In the genomic region with DNA sequence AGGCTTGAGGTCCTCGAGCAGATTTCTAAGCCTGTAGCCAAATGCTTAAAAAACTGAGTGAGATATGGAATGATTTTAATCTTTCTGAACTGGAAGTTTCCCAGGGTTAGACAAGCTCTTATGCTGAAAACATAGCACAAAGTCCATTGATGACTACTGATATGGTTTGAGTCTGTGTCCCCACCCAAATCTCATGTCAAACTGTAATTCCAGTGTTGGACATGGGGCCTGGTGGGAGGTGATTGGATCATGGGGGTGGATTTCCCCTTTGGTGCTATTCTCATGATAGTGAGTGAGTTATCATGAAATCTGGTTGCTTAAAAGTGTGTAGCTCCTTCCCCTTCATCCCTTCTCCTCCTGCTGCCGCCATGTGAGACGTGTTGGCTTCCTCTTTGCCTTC, we compare ENCODE assay signal across 16 cellular contexts.
A peak's percentile ranks its signal among the peaks of the same experiment; 100 is the strongest.
DNase-seq lines count a peak whose midpoint lies in the region; ATAC-seq and TF ChIP-seq lines count a peak whose summit lies in the region.
"Had no signal": no experiment of that assay in that cellular context is flagged by ENCODE, and none has a peak within 500 bp of the region (broad histone marks: within the 10 kb centered on the region; RNA-seq: fewer than 3 reads in every experiment).

No MANE protein-coding gene starts in this region.

- no peak overlapping the region for H3K4me3 ChIP-seq in IMR-90 (ENCODE audit: insufficient read depth, low read depth, low read length)
- no peak overlapping the region for H3K4me3 ChIP-seq in Panc1 (ENCODE audit: low read depth in 2 of 2, low read length in 2 of 2)
- H3K4me3 ChIP-seq: BLaER1 treated with 17β-estradiol and CSF1 and Interleukin-3, amounts not matched to agents 10 nM and 100 nM; GM12878 had no signal

- TF ChIP-seq RAD21 in IMR-90 (IDR thresholded peaks at IDR 0.05; ENCODE audit: low read length) = no peak

- H2AFZ ChIP-seq in IMR-90 (replicated peaks; ENCODE audit: low read length, poor library complexity) = no peak overlapping the region

- ATAC-seq in IMR-90 (ENCODE audit: low read depth) = no peak
- no peak for ATAC-seq in Panc1
- ATAC-seq: CD8-positive, alpha-beta T cell; GM12878 had no signal

- CTCF ChIA-PET in IMR-90 (lab: Yijun Ruan, JAX) (no interaction called here), Panc1 (lab: Charles Lee) (no interaction called here)

- peaks cover 35% of the 10 kb centered on the region for H3K4me1 Mint-ChIP-seq in nephron
- H3K4me1 Mint-ChIP-seq: B cell had no signal

- TF ChIP-seq POLR2A in IMR-90 (IDR thresholded peaks at IDR 0.05; ENCODE audit: low read depth, low read length) = no peak

- POLR2A ChIA-PET in IMR-90 (lab: Charles Lee; ENCODE audit: unreplicated experiment) = interaction anchor here (0.5 kb wide), 1 partner anchor 29 kb away, joined by 4 read pairs; no protein-coding TSS in a partner anchor
- POLR2A ChIA-PET in Panc1 (lab: Charles Lee) = no interaction called here

- H4K91ac ChIP-seq in IMR-90 (ENCODE audit: insufficient read depth, low read depth, low read length) = no peak overlapping the region

- BruUV-seq in IMR-90 (replicated peaks; lab: Mats Ljungman, UMichigan) (no TSS peak), Panc1 (replicated peaks; lab: Mats Ljungman, UMichigan) (no TSS peak)

- no peak overlapping the region for H3K18ac ChIP-seq in IMR-90 (ENCODE audit: low read depth, low read length)

- no peak overlapping the region for H3K4me3 Mint-ChIP-seq in nephron
- H3K4me3 Mint-ChIP-seq: B cell; CD4-positive, alpha-beta T cell; CD8-positive, alpha-beta T cell had no signal

- H4K20me1 ChIP-seq in IMR-90 (ENCODE audit: insufficient read depth, low read length) = no peaks in the 10 kb centered on the region
- H4K20me1 ChIP-seq: BLaER1 treated with 17β-estradiol and CSF1 and Interleukin-3, amounts not matched to agents 10 nM and 100 nM had no signal

- no peak overlapping the region for H4K8ac ChIP-seq in IMR-90 (ENCODE audit: low read depth in 2 of 2, low read length in 2 of 2)

- H3K36me3 Mint-ChIP-seq in nephron (ENCODE audit: low read depth) = no peaks in the 10 kb centered on the region
- H3K36me3 Mint-ChIP-seq: CD8-positive, alpha-beta T cell had no signal

- H3K9ac ChIP-seq in IMR-90 (ENCODE audit: low read depth, low read length) = no peak overlapping the region
- H3K9ac ChIP-seq: BLaER1 treated with 17β-estradiol and CSF1 and Interleukin-3, amounts not matched to agents 10 nM and 100 nM had no signal

- intact Hi-C loops in IMR-90 (cut with micrococcal nuclease) = no loop called here
- intact Hi-C loops in Panc1 (cut with micrococcal nuclease; ENCODE audit: unreplicated experiment) = no loop called here

- H3K4me2 ChIP-seq in IMR-90 (ENCODE audit: low read depth, low read length) = no peak overlapping the region
- H3K4me2 ChIP-seq: BLaER1 treated with 17β-estradiol and CSF1 and Interleukin-3, amounts not matched to agents 10 nM and 100 nM had no signal

- no peak overlapping the region for H3K56ac ChIP-seq in IMR-90 (ENCODE audit: extremely low read depth, insufficient read depth, low read length)

- no peaks in the 10 kb centered on the region for H3K9me1 ChIP-seq in IMR-90 (ENCODE audit: insufficient read depth, low read length)

- H2AK5ac ChIP-seq in IMR-90 (ENCODE audit: low read depth, low read length) = no peak overlapping the region

- no peaks in the 10 kb centered on the region for H3K27me3 Mint-ChIP-seq in nephron (ENCODE audit: low read depth)
- H3K27me3 Mint-ChIP-seq: B cell; CD4-positive, alpha-beta T cell had no signal

- in situ Hi-C loops in IMR-90 (cut with MboI; ENCODE audit: low sequenced_read_pairs) (no loop called here), Panc1 (cut with HindIII; ENCODE audit: low pct_unique_long_range_greater_than_20kb, low sequenced_read_pairs) (no loop called here), ACHN (cut with HindIII; ENCODE audit: low pct_ligation_motif_present, low pct_unique_long_range_greater_than_20kb, low sequenced_read_pairs) (no loop called here)

- no peak overlapping the region for H2BK120ac ChIP-seq in IMR-90 (ENCODE audit: low read depth, low read length)

- no peaks in the 10 kb centered on the region for H3K36me3 ChIP-seq in IMR-90 (ENCODE audit: control insufficient read depth, insufficient read depth, low read length)
- no peaks in the 10 kb centered on the region for H3K36me3 ChIP-seq in Panc1 (ENCODE audit: control insufficient read depth, insufficient read depth, low read length)
- H3K36me3 ChIP-seq: BLaER1 treated with 17β-estradiol and CSF1 and Interleukin-3, amounts not matched to agents 10 nM and 100 nM had no signal

- no CpG with 5 or more reads among the region's 3 CpGs for WGBS in IMR-90 (ENCODE audit: extremely low coverage in 2 of 2, insufficient read length in 1 of 2), 2 experiments

- dilution Hi-C loops in IMR-90 (cut with HindIII; ENCODE audit: low sequenced_read_pairs, unreplicated experiment) = no loop called here

- H3K79me1 ChIP-seq in IMR-90 (ENCODE audit: low read depth in 1 of 2, low read length in 2 of 2) = no peaks in the 10 kb centered on the region

- H3K9me3 ChIP-seq in IMR-90 (ENCODE audit: control insufficient read depth, insufficient read depth, low read length) (no peaks in the 10 kb centered on the region), Panc1 (ENCODE audit: control insufficient read depth, insufficient read depth, low read depth, low read length) (no peaks in the 10 kb centered on the region)
- H3K9me3 ChIP-seq: Caco-2 had no signal

- no peak for DNase-seq in IMR-90
- DNase-seq in Panc1 (ENCODE audit: low read depth, low spot score) = no peak
- DNase-seq in activated CD4-positive, alpha-beta T cell treated with anti-CD3 and anti-CD28 coated beads for 48 hours = no peak
- DNase-seq in ACHN = no peak
- DNase-seq: 8988T; AML-193; Caco-2; Calu3; CD4-positive, alpha-beta T cell; CD8-positive, alpha-beta T cell; DMS79 treated with DMSO at 0.1 percent for 48 hours had no signal

- H3K27ac Mint-ChIP-seq in nephron = peak overlapping the region in 2 of 3 experiments; percentile 25 to 29
- H3K27ac Mint-ChIP-seq: B cell; CD4-positive, alpha-beta T cell; CD8-positive, alpha-beta T cell had no signal

- no peak overlapping the region for H2BK20ac ChIP-seq in IMR-90 (ENCODE audit: low read depth, low read length)

- H3K27ac ChIP-seq in IMR-90 (ENCODE audit: insufficient read depth, low read length) (no peak overlapping the region), Panc1 (ENCODE audit: low read length) (peak overlapping the region; percentile 70; the same call in 1 of the 2 replicates)
- H3K27ac ChIP-seq: BLaER1 treated with 17β-estradiol and CSF1 and Interleukin-3, amounts not matched to agents 10 nM and 100 nM; C4-2B had no signal

- H3K14ac ChIP-seq in IMR-90 (replicated peaks; ENCODE audit: low read depth, low read length) = no peak overlapping the region

- H3K23ac ChIP-seq in IMR-90 (ENCODE audit: low read depth, low read length) = no peak overlapping the region

- H3K4me1 ChIP-seq in IMR-90 (ENCODE audit: control insufficient read depth, insufficient read depth, low read length) = no peaks in the 10 kb centered on the region
- peaks cover 6% of the 10 kb centered on the region; the same call in 1 of the 2 replicates for H3K4me1 ChIP-seq in Panc1 (ENCODE audit: control insufficient read depth, insufficient read depth, low read length)
- H3K4me1 ChIP-seq: Caco-2 had no signal

- H2AK9ac ChIP-seq in IMR-90 (replicated peaks; ENCODE audit: low read depth, low read length, poor library complexity) = no peak overlapping the region

- TF ChIP-seq CTCF in IMR-90 (conservative IDR thresholded peaks at IDR 0.05; ENCODE audit: low read depth, low read length) (no peak), Panc1 (IDR thresholded peaks at IDR 0.05) (no peak), nephron (IDR thresholded peaks at IDR 0.05; ENCODE audit: unreplicated experiment in 3 of 3) (no peak)

- H4K5ac ChIP-seq in IMR-90 (ENCODE audit: low read depth, low read length) = no peak overlapping the region

- H2BK5ac ChIP-seq in IMR-90 (ENCODE audit: low read depth, low read length, poor library complexity, severe bottlenecking) = no peak overlapping the region

- H2BK15ac ChIP-seq in IMR-90 (ENCODE audit: low read depth, low read length) = peak overlapping the region; percentile 55; the same call in 1 of the 3 replicates

- no peaks in the 10 kb centered on the region for H3K9me3 Mint-ChIP-seq in nephron
- H3K9me3 Mint-ChIP-seq: CD4-positive, alpha-beta T cell; CD8-positive, alpha-beta T cell had no signal

- H3K27me3 ChIP-seq in IMR-90 (ENCODE audit: control insufficient read depth, insufficient read depth, low read length) (no peaks in the 10 kb centered on the region), Panc1 (ENCODE audit: control insufficient read depth, insufficient read depth, low read length) (no peaks in the 10 kb centered on the region)
- H3K27me3 ChIP-seq: BLaER1 treated with 17β-estradiol and CSF1 and Interleukin-3, amounts not matched to agents 10 nM and 100 nM had no signal

- H3K4ac ChIP-seq in IMR-90 (ENCODE audit: low read depth, low read length) = no peak overlapping the region

TF ChIP-seq in IMR-90, 13 proteins besides CTCF, POLR2A, EP300 and RAD21 (continues in another document):
- TF ChIP-seq RFX5 (IDR thresholded peaks at IDR 0.05; ENCODE audit: low read depth, low read length) (no peak), RCOR1 (IDR thresholded peaks at IDR 0.05; ENCODE audit: insufficient replicate concordance, low read length) (no peak), BHLHE40 (IDR thresholded peaks at IDR 0.05; ENCODE audit: low read depth, low read length) (no peak), CHD1 (IDR thresholded peaks at IDR 0.05; ENCODE audit: low read depth, low read length) (no peak), SMC3 (IDR thresholded peaks at IDR 0.05; ENCODE audit: low read depth, low read length) (no peak), MAZ (IDR thresholded peaks at IDR 0.05; ENCODE audit: borderline replicate concordance, low read depth, low read length) (no peak)
- TF ChIP-seq, protein P1, sequence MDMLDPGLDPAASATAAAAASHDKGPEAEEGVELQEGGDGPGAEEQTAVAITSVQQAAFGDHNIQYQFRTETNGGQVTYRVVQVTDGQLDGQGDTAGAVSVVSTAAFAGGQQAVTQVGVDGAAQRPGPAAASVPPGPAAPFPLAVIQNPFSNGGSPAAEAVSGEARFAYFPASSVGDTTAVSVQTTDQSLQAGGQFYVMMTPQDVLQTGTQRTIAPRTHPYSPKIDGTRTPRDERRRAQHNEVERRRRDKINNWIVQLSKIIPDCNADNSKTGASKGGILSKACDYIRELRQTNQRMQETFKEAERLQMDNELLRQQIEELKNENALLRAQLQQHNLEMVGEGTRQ (IDR thresholded peaks at IDR 0.05; ENCODE audit: low read depth, low read length) = no peak
- TF ChIP-seq, protein P2, sequence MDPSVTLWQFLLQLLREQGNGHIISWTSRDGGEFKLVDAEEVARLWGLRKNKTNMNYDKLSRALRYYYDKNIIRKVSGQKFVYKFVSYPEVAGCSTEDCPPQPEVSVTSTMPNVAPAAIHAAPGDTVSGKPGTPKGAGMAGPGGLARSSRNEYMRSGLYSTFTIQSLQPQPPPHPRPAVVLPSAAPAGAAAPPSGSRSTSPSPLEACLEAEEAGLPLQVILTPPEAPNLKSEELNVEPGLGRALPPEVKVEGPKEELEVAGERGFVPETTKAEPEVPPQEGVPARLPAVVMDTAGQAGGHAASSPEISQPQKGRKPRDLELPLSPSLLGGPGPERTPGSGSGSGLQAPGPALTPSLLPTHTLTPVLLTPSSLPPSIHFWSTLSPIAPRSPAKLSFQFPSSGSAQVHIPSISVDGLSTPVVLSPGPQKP (IDR thresholded peaks at IDR 0.05; ENCODE audit: borderline replicate concordance, low read depth, low read length) = no peak
